1 cellular context compared by ENCODE assay signal in the genomic region with DNA sequence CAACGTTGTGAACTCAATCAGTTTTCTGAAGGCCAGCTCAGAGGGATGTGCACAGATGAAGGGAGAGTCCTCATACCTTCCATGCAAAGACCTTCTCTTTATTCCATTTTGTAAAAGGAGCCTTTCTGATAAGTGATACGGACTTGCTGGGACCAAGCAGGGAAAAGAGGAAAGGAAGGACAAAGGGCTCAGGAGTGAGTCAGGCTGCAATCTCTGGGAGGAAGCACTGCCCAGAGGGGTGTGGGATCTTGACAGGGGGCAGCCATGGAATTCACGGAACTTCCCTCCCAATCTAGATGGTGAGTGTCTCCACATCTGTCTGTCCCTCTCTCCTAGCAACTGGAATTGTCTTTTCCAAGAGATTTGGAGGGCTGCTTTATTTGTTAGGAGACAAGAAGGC.
TF ChIP-seq lines count a peak whose summit lies in the region.

No MANE protein-coding gene starts in this region.

TF ChIP-seq in H1, 55 proteins besides CTCF, POLR2A, EP300 and RAD21 (continued from another document):
- no peak for TF ChIP-seq RNF2 (IDR thresholded peaks at IDR 0.05; ENCODE audit: borderline replicate concordance, low read depth, low read length, missing control alignments, poor library complexity, severe bottlenecking)
